Comparison of ENCODE assay signal across 22 cellular contexts in the genomic region with DNA sequence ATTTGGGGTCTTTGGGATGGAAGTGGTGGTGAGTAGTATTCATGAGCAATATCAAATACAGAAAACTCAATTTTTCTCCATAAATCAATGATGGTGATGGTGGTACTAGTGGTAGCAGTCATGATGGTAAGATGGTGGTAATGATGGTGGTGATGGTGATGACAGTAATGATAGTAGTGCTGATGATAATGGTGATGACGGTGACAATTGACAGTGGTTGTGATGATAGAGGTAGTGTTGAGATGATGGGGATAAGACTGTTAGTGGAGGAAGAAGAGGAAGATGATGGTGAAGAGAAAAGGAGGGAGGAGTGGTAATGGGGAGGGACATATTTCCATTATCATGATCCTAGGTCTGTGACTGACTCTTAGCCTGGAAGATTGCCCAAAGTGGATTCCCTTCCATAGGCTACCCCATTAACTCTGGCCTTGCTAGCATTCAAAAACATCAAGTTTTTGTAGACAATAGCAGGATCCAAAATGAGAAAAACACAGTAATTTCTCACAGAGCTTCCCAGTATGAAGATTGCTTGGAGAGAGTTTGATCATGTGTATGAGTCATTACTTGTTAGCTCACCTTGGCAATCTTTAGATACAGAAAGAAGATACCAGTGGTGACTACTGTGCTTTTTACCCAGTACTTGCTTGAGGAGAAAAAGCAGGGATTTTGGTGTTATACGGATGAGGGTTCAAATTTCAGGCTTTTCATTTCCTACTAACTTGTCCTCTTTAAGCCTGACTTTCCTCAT.
"Had no signal": no experiment of that assay in that cellular context is flagged by ENCODE, and none has a peak within 500 bp of the region (broad histone marks: within the 10 kb centered on the region; RNA-seq: fewer than 3 reads in every experiment).

No MANE protein-coding gene starts in this region.

- H3K27ac Mint-ChIP-seq: activated B cell treated with CpG ODN at 0.5 μM for 24 hours; activated naive CD4-positive, alpha-beta T cell treated with anti-CD3 and anti-CD28 coated beads, Interleukin-2, amount 10 ng/mL, durations not matched to agents 7 days and 5 days; activated T-helper 17 cell treated with anti-CD3 and anti-CD28 coated beads, Interleukin-2, amount 50 U/mL, for 72 hours; memory B cell; stimulated activated naive CD8-positive, alpha-beta T cell treated with anti-CD3 and anti-CD28 coated beads, Interleukin-15, Interleukin-2, amounts not matched to agents 100 ng/mL and 50 ng/mL, for 24 hours had no signal

- H3K27me3 ChIP-seq: ascending aorta, dorsolateral prefrontal cortex, right lobe of liver, spleen, suprapubic skin, upper lobe of right lung had no signal

- H3K4me1 Mint-ChIP-seq: activated B cell treated with CpG ODN at 0.5 μM for 24 hours; activated naive CD4-positive, alpha-beta T cell treated with anti-CD3 and anti-CD28 coated beads, Interleukin-2, amount 10 ng/mL, durations not matched to agents 7 days and 5 days; activated T-helper 17 cell treated with anti-CD3 and anti-CD28 coated beads, Interleukin-2, amount 50 U/mL, for 72 hours; memory B cell had no signal

- H3K4me3 Mint-ChIP-seq: activated B cell treated with CpG ODN at 0.5 μM for 24 hours; activated naive CD4-positive, alpha-beta T cell treated with anti-CD3 and anti-CD28 coated beads, Interleukin-2, amount 10 ng/mL, durations not matched to agents 7 days and 5 days; activated T-helper 17 cell treated with anti-CD3 and anti-CD28 coated beads, Interleukin-2, amount 50 U/mL, for 72 hours; memory B cell; nephron progenitor cell; stimulated activated naive CD8-positive, alpha-beta T cell treated with anti-CD3 and anti-CD28 coated beads, Interleukin-15, Interleukin-2, amounts not matched to agents 100 ng/mL and 50 ng/mL, for 24 hours had no signal

- H3K4me1 ChIP-seq: ascending aorta, left ventricle myocardium inferior, psoas muscle, spleen, suprapubic skin, upper lobe of right lung had no signal

- H3K9me3 Mint-ChIP-seq: activated B cell treated with CpG ODN at 0.5 μM for 24 hours; activated naive CD4-positive, alpha-beta T cell treated with anti-CD3 and anti-CD28 coated beads, Interleukin-2, amount 10 ng/mL, durations not matched to agents 7 days and 5 days; memory B cell; nephron progenitor cell; stimulated activated naive CD8-positive, alpha-beta T cell treated with anti-CD3 and anti-CD28 coated beads, Interleukin-15, Interleukin-2, amounts not matched to agents 100 ng/mL and 50 ng/mL, for 24 hours had no signal

- H3K36me3 Mint-ChIP-seq: activated naive CD4-positive, alpha-beta T cell treated with anti-CD3 and anti-CD28 coated beads, Interleukin-2, amount 10 ng/mL, durations not matched to agents 7 days and 5 days; memory B cell had no signal

- ATAC-seq: activated T-helper 17 cell treated with anti-CD3 and anti-CD28 coated beads, Interleukin-2, amount 50 U/mL, for 72 hours; esophagus mucosa; upper lobe of right lung had no signal

- H3K4me3 ChIP-seq: ascending aorta, dorsolateral prefrontal cortex, left ventricle myocardium inferior, psoas muscle, spleen, suprapubic skin, upper lobe of right lung had no signal

- FAIRE-seq: kidney, TTC549 had no signal

- H3K27ac ChIP-seq: ascending aorta, dorsolateral prefrontal cortex, left ventricle myocardium inferior, psoas muscle, spleen, suprapubic skin, upper lobe of right lung had no signal

- DNase-seq: activated B cell treated with CpG ODN at 0.5 μM for 24 hours; activated CD4-positive, alpha-beta T cell treated with anti-CD3 and anti-CD28 coated beads for 48 hours; activated CD8-positive, alpha-beta memory T cell treated with anti-CD3 and anti-CD28 coated beads, Interleukin-2, amount 50 U/mL, for 48 hours; activated naive CD4-positive, alpha-beta T cell treated with anti-CD3 and anti-CD28 coated beads, Interleukin-2, amount 10 ng/mL, durations not matched to agents 7 days and 5 days; dorsolateral prefrontal cortex; hippocampal formation; kidney; left ventricle myocardium inferior; nephron progenitor cell; occipital lobe; psoas muscle; right lobe of liver; spleen; SW 1271; upper lobe of right lung had no signal

- H3K9me3 ChIP-seq: ascending aorta, left ventricle myocardium inferior, psoas muscle, right lobe of liver, spleen, suprapubic skin, upper lobe of right lung had no signal

- H3K36me3 ChIP-seq: ascending aorta, left ventricle myocardium inferior, right lobe of liver, spleen, suprapubic skin, upper lobe of right lung had no signal
